ENCODE assay signal across 13 cellular contexts in genomic region chr1:24895511-24895910, GRCh38. TPM values are rescaled to one million over a fixed set of nuclear protein-coding genes. Genes with fewer than 3 reads are reported as not detected.
DNase-seq lines count a peak whose midpoint lies in the region; ATAC-seq and TF ChIP-seq lines count a peak whose summit lies in the region.
"Had no signal": no experiment of that assay in that cellular context is flagged by ENCODE, and none has a peak within 500 bp of the region (broad histone marks: within the 10 kb centered on the region; RNA-seq: fewer than 3 reads in every experiment).

No MANE protein-coding gene starts in this region.

- peak overlapping the region; percentile 63 for H3K27ac Mint-ChIP-seq in activated T-cell treated with anti-CD3 and anti-CD28 coated beads, Interleukin-2, amount 50 U/mL, for 24 hours
- no peak overlapping the region for H3K27ac Mint-ChIP-seq in chondrocyte (ENCODE audit: unreplicated experiment)

- H3K27ac ChIP-seq in stomach, result no peak overlapping the region

- H3K36me3 Mint-ChIP-seq in activated T-cell treated with anti-CD3 and anti-CD28 coated beads, Interleukin-2, amount 50 U/mL, for 24 hours (ENCODE audit: low read depth), result peaks cover 20% of the 10 kb centered on the region
- H3K36me3 Mint-ChIP-seq in chondrocyte (ENCODE audit: low read depth), result peaks cover 4% of the 10 kb centered on the region

- peaks cover 3% of the 10 kb centered on the region for H3K27me3 Mint-ChIP-seq in activated T-cell treated with anti-CD3 and anti-CD28 coated beads, Interleukin-2, amount 50 U/mL, for 24 hours
- H3K27me3 Mint-ChIP-seq in chondrocyte (ENCODE audit: low read depth), result peaks cover 10% of the 10 kb centered on the region
- H3K27me3 Mint-ChIP-seq: B cell; CD4-positive, alpha-beta T cell had no signal

- intact Hi-C loops in stomach (cut with DNase I; ENCODE audit: low total_unique reads), result no loop called here

- peaks cover 0 to 10% (median 2%) of the 10 kb centered on the region in 4 donors for H3K4me1 ChIP-seq in stomach
- H3K4me1 ChIP-seq: HAP-1 had no signal

- no peak overlapping the region for H3K4me3 Mint-ChIP-seq in activated T-cell treated with anti-CD3 and anti-CD28 coated beads, Interleukin-2, amount 50 U/mL, for 24 hours
- H3K4me3 Mint-ChIP-seq in chondrocyte (ENCODE audit: unreplicated experiment), result no peak overlapping the region
- H3K4me3 Mint-ChIP-seq: B cell; CD4-positive, alpha-beta T cell had no signal

- no peak for TF ChIP-seq POLR2A in stomach (IDR thresholded peaks at IDR 0.05)

- DNase-seq in activated T-cell treated with anti-CD3 and anti-CD28 coated beads, Interleukin-2, amount 50 U/mL, for 24 hours, result peak; percentile 20
- DNase-seq in activated T-cell treated with anti-CD3 and anti-CD28 coated beads, Interleukin-2, amount 50 U/mL, for 48 hours, result no peak
- peak; percentile 2 for DNase-seq in chondrocyte (ENCODE audit: low spot score)
- DNase-seq in mesenteric fat pad (ENCODE audit: low spot score), result peak; percentile 60
- peak; percentile 7 for DNase-seq in stomach
- DNase-seq in stimulated activated CD4-positive, alpha-beta T cell treated with anti-CD3 and anti-CD28 coated beads, Interleukin-12 subunit alpha, Interleukin-12 subunit beta, amount 100 ng/mL, for 4 hours, result no peak
- DNase-seq: C1 segment of cervical spinal cord, Calu3, DMS 273 treated with DMSO at 0.1 percent for 48 hours had no signal

- 81 to 94% (median 90%) methylated on average over 4 of the region's 4 CpGs for WGBS in stomach, 5 donors

- no peak for TF ChIP-seq EP300 in stomach (IDR thresholded peaks at IDR 0.05)

- H3K27me3 ChIP-seq in stomach, result peaks cover 0 to 20% (median 0%) of the 10 kb centered on the region in 3 donors

- H3K4me3 ChIP-seq in stomach, result no peak overlapping the region
- H3K4me3 ChIP-seq: HAP-1 had no signal

- peaks cover 0 to 10% (median 7%) of the 10 kb centered on the region in 4 donors for H3K9me3 ChIP-seq in stomach

- no peaks in the 10 kb centered on the region for H3K36me3 ChIP-seq in stomach
- H3K36me3 ChIP-seq: HAP-1 had no signal

- peaks cover 21% of the 10 kb centered on the region for H3K4me1 Mint-ChIP-seq in activated T-cell treated with anti-CD3 and anti-CD28 coated beads, Interleukin-2, amount 50 U/mL, for 24 hours (ENCODE audit: low read depth)
- no peaks in the 10 kb centered on the region for H3K4me1 Mint-ChIP-seq in chondrocyte (ENCODE audit: low read depth)

- ATAC-seq in HG03196 (IDR thresholded peaks at IDR 0.05; ENCODE audit: unreplicated experiment), result no peak

- peaks cover 13% of the 10 kb centered on the region for H3K9me3 Mint-ChIP-seq in activated T-cell treated with anti-CD3 and anti-CD28 coated beads, Interleukin-2, amount 50 U/mL, for 24 hours
- H3K9me3 Mint-ChIP-seq in chondrocyte (ENCODE audit: low read depth), result peaks cover 9% of the 10 kb centered on the region

- no peak for TF ChIP-seq CTCF in chondrocyte (IDR thresholded peaks at IDR 0.05)
- no peak for TF ChIP-seq CTCF in stomach (IDR thresholded peaks at IDR 0.05)

RNA-seq across cellular contexts. Expression of gene RUNX3, which starts 34.6 kb away (rescaled TPM):
- total RNA-seq in chondrocyte (1.8 to 2.9 TPM in 2 of 3 replicates, not detected in the other), mesenteric fat pad (3.4 TPM), stomach (1 to 10 TPM in 3 of 5 donors, under 1 TPM in 1, not detected in 1; 0.29 to 6.1 (median 3.2) TPM)
- polyA plus RNA-seq in stomach, result 1 to 10 TPM; 1.5 to 4.0 (median 2.6) TPM

Comparison
In these comparisons a context has a peak if more than half of its experiments do, and no peak if none do; other contexts are left out.
1. DNase-seq: peak in activated T-cell treated with anti-CD3 and anti-CD28 coated beads, Interleukin-2, amount 50 U/mL, for 24 hours (single experiment), chondrocyte (single experiment), mesenteric fat pad (single experiment) and stomach (single experiment); none in activated T-cell treated with anti-CD3 and anti-CD28 coated beads, Interleukin-2, amount 50 U/mL, for 48 hours (0 of 2) and stimulated activated CD4-positive, alpha-beta T cell treated with anti-CD3 and anti-CD28 coated beads, Interleukin-12 subunit alpha, Interleukin-12 subunit beta, amount 100 ng/mL, for 4 hours (single experiment).